24 cellular contexts compared by ENCODE assay signal in the genomic region with DNA sequence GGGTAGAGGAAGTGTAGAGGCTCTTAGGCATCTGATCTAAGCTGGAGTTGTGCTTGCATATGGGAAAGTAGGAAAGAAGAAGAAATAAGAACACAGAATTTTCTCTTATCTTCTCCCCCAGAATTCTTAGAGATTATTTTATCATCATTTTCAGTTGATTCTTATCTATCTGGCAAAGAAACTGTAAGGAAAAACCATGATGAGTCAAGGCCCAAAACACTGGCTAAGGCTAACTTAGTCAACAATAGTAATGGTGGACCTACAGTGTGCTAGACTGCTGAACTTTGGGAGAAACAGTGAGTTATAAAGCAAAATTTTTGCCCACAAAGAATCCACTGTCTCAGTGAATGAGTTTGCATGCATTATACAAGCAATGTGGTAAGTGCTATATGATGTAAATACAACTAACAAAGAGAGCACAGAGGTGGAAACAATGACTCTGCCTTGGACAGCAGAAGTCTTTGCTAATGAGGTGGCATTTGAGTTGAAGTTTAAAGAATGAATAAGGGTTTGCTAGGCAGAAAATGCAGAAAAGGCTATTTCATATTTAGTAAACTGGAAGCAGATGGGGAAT.
DNase-seq lines count a peak whose midpoint lies in the region; ATAC-seq and TF ChIP-seq lines count a peak whose summit lies in the region.
"Had no signal": no experiment of that assay in that cellular context is flagged by ENCODE, and none has a peak within 500 bp of the region (broad histone marks: within the 10 kb centered on the region; RNA-seq: fewer than 3 reads in every experiment).

No MANE protein-coding gene starts in this region.

- ATAC-seq in GM18861 (IDR thresholded peaks at IDR 0.05; ENCODE audit: unreplicated experiment) (no peak), GM21576 (IDR thresholded peaks at IDR 0.05; ENCODE audit: unreplicated experiment) (no peak)
- ATAC-seq: body of pancreas had no signal

- H3K4me3 ChIP-seq in AG09309 (ENCODE audit: control insufficient read depth, low read depth, low read length) (no peak overlapping the region), astrocyte of the spinal cord (ENCODE audit: low read depth, low read length) (no peak overlapping the region)
- H3K4me3 ChIP-seq: body of pancreas, HAP-1, uterus had no signal

- in situ Hi-C loops in astrocyte of the spinal cord (cut with HindIII; ENCODE audit: low sequenced_read_pairs): no loop called here

- peak; percentile 20 for DNase-seq in AG09309 (ENCODE audit: low read depth)
- DNase-seq in HT1080 (ENCODE audit: low read depth): peak; percentile 74
- peak; percentile 59 for DNase-seq in astrocyte of the spinal cord (ENCODE audit: low read depth, low spot score)
- peak; percentile 35 for DNase-seq in kidney tubule cell (ENCODE audit: low spot score)
- DNase-seq in RKO (ENCODE audit: low spot score): no peak
- no peak for DNase-seq in nephron progenitor cell
- DNase-seq: activated CD4-positive, alpha-beta T cell treated with anti-CD3 and anti-CD28 coated beads, Interleukin-2, amount 50 U/mL, for 48 hours; activated naive CD4-positive, alpha-beta T cell treated with anti-CD3 and anti-CD28 coated beads, Interleukin-2, amount 50 U/mL, for 16 hours; activated T-cell treated with anti-CD3 and anti-CD28 coated beads for 4 hours; body of pancreas; CD8-positive, alpha-beta memory T cell; cortex of kidney; NCI-H1436; NCI-H2171; SIG-M5; stimulated activated CD4-positive, alpha-beta T cell treated with anti-CD3 and anti-CD28 coated beads, Interleukin-2, amount 100 ng/mL, for 48 hours; uterus; WERI-Rb-1 had no signal

- TF ChIP-seq CTCF in AG09309 (IDR thresholded peaks at IDR 0.05; ENCODE audit: control insufficient read depth, insufficient read depth, low read depth, low read length, missing control alignments): no peak
- TF ChIP-seq CTCF in astrocyte of the spinal cord (IDR thresholded peaks at IDR 0.05; ENCODE audit: low read depth, low read length): no peak
- no peak for TF ChIP-seq CTCF in nephron progenitor cell (IDR thresholded peaks at IDR 0.05)

- peaks cover 3% of the 10 kb centered on the region for H3K27me3 Mint-ChIP-seq in nephron progenitor cell (ENCODE audit: low read depth, poor library complexity)

- H3K36me3 Mint-ChIP-seq in nephron progenitor cell (ENCODE audit: low read depth): no peaks in the 10 kb centered on the region
- H3K36me3 Mint-ChIP-seq: CD8-positive, alpha-beta memory T cell had no signal

- H3K9me3 Mint-ChIP-seq in nephron progenitor cell: no peaks in the 10 kb centered on the region
- H3K9me3 Mint-ChIP-seq: CD8-positive, alpha-beta memory T cell; T-helper 1 cell treated with Interleukin-12 subunit alpha and Interleukin-12 subunit beta and Interleukin-4 antibody, amounts not matched to agents 30 μg/mL and 1 μg/mL, for 36 hours had no signal

- H3K4me3 Mint-ChIP-seq in nephron progenitor cell: no peak overlapping the region
- H3K4me3 Mint-ChIP-seq: CD8-positive, alpha-beta memory T cell; neural crest cell; T-helper 1 cell treated with Interleukin-12 subunit alpha and Interleukin-12 subunit beta and Interleukin-4 antibody, amounts not matched to agents 30 μg/mL and 1 μg/mL, for 36 hours had no signal

- peaks cover 19% of the 10 kb centered on the region for H3K4me1 Mint-ChIP-seq in nephron progenitor cell
- H3K4me1 Mint-ChIP-seq: CD8-positive, alpha-beta memory T cell had no signal

- H3K27ac Mint-ChIP-seq in nephron progenitor cell: no peak overlapping the region
- H3K27ac Mint-ChIP-seq: CD8-positive, alpha-beta memory T cell; progenitor cell of endocrine pancreas; T-helper 1 cell treated with Interleukin-12 subunit alpha and Interleukin-12 subunit beta and Interleukin-4 antibody, amounts not matched to agents 30 μg/mL and 1 μg/mL, for 36 hours had no signal

Comparison
In these comparisons a context has a peak if more than half of its experiments do, and no peak if none do; other contexts are left out.
1. DNase-seq: peak in AG09309 (single experiment), HT1080 (single experiment), astrocyte of the spinal cord (single experiment) and kidney tubule cell (single experiment); none in RKO (single experiment) and nephron progenitor cell (single experiment).